8 cellular contexts compared by ENCODE assay signal in genomic region chr7:90402785-90403173, GRCh38.
A peak's percentile ranks its signal among the peaks of the same experiment; 100 is the strongest.
DNase-seq lines count a peak whose midpoint lies in the region; ATAC-seq and TF ChIP-seq lines count a peak whose summit lies in the region.

No MANE protein-coding gene starts in this region.

- TF ChIP-seq CTCF in fibroblast of pulmonary artery (IDR thresholded peaks at IDR 0.05; ENCODE audit: low read length, missing control alignments), result no peak

- peak overlapping the region; percentile 63 for H3K9ac ChIP-seq in SK-N-MC (ENCODE audit: insufficient read length)

- peak overlapping the region; percentile 100 for H3K4me3 ChIP-seq in SK-N-MC
- H3K4me3 ChIP-seq in fibroblast of pulmonary artery (replicated peaks; ENCODE audit: low read depth, low read length), result peak overlapping the region; percentile 68
- peak overlapping the region; percentile 83 for H3K4me3 ChIP-seq in skeletal muscle cell (ENCODE audit: low read depth, low read length)

- peak overlapping the region; percentile 67 for H3K27ac ChIP-seq in SK-N-MC

- peaks cover 26% of the 10 kb centered on the region for H3K36me3 ChIP-seq in SK-N-MC (ENCODE audit: insufficient read depth, low read length)

- no peaks in the 10 kb centered on the region for H3K9me3 ChIP-seq in SK-N-MC (ENCODE audit: low read depth, low read length)

- DNase-seq in SK-N-MC (ENCODE audit: low read depth, low spot score) (no peak), fibroblast of pulmonary artery (ENCODE audit: low read depth) (no peak), skeletal muscle cell (ENCODE audit: low read depth) (no peak), NCI-H187 (lab: John Stamatoyannopoulos, UW) (no peak), GM03348 (ENCODE audit: low spot score) (no peak), NCI-H82 (lab: John Stamatoyannopoulos, UW) (no peak), SKM-1 treated with dmso at 0.1 percent for 144 hours (lab: John Stamatoyannopoulos, UW; ENCODE audit: unreplicated experiment) (no peak)

- ATAC-seq in GM18508 (IDR thresholded peaks at IDR 0.05; ENCODE audit: insufficient read depth, unreplicated experiment), result peak; percentile 0
